9 cellular contexts compared by ENCODE assay signal in the genomic region with DNA sequence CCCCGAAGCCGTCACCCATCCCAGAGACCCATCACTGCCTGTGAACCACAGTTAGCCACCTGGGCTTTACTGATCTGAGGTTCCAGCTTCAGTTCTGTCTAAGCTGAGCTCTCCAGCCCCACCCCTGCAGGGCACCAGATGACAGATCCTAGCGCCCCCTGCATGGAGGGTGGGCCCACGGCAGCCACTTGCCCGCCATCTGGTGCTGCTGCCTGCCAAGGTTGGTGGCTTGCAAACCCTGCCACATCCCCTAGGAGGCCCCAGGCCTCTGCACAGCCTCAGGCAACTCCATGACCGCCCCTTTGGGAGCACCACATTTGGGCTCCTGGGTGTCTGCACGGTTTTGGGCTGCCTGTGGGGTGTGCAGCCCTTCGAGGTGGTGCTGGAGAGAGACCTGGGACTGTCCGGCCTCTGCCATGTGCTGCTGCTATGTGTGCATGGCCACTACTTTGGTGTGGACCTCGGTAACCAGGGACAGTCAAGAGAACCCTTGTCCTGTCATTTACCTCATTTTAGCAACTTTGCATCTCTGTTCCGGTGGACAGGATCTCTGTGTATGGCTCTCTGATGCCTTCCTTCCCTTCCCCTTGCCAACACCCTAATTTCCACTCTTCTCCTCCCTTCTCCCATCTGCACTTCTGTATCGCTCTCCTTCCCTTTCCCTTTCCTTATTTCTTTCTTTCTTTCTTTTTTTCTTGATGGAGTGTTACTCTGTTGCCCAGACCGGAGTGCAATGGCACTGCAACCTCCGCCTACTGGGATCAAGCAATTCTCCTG. TPM values are rescaled to one million over a fixed set of nuclear protein-coding genes. Genes with fewer than 3 reads are reported as not detected.
DNase-seq lines count a peak whose midpoint lies in the region; ATAC-seq and TF ChIP-seq lines count a peak whose summit lies in the region.
"Had no signal": no experiment of that assay in that cellular context is flagged by ENCODE, and none has a peak within 500 bp of the region (broad histone marks: within the 10 kb centered on the region; RNA-seq: fewer than 3 reads in every experiment).

No MANE protein-coding gene starts in this region.

- H3K4me1 ChIP-seq in GM23248 (ENCODE audit: insufficient read depth) (no peaks in the 10 kb centered on the region), smooth muscle cell (ENCODE audit: low read depth) (no peaks in the 10 kb centered on the region)
- H3K4me1 ChIP-seq: prostate gland had no signal

- H3K4me2 ChIP-seq in GM23248 (ENCODE audit: unreplicated experiment) (no peak overlapping the region), smooth muscle cell (no peak overlapping the region)

- ATAC-seq in GM21529 (IDR thresholded peaks at IDR 0.05; ENCODE audit: unreplicated experiment) (no peak), GM21825 (IDR thresholded peaks at IDR 0.05; ENCODE audit: unreplicated experiment) (no peak)

- H3K27me3 ChIP-seq in GM23248 (replicated peaks; ENCODE audit: insufficient read depth): no peaks in the 10 kb centered on the region
- peaks cover 6% of the 10 kb centered on the region for H3K27me3 ChIP-seq in smooth muscle cell (ENCODE audit: low read depth)

- H3K9me3 ChIP-seq in GM23248 (ENCODE audit: low read depth) (no peaks in the 10 kb centered on the region), smooth muscle cell (replicated peaks; ENCODE audit: low read depth) (no peaks in the 10 kb centered on the region)
- H3K9me3 ChIP-seq: prostate gland had no signal

- H2AFZ ChIP-seq in GM23248 (no peak overlapping the region), smooth muscle cell (ENCODE audit: low read depth) (no peak overlapping the region)

- H3F3A ChIP-seq in GM23248 (ENCODE audit: insufficient read depth) (no peaks in the 10 kb centered on the region), smooth muscle cell (ENCODE audit: low read depth) (no peaks in the 10 kb centered on the region)

- DNase-seq in COR-L47 (lab: John Stamatoyannopoulos, UW): peak; percentile 18
- peak; percentile 6 for DNase-seq in GM23248
- DNase-seq in SHP77 (lab: John Stamatoyannopoulos, UW): peak; percentile 47
- DNase-seq in germinal center (ENCODE audit: low spot score): peak; percentile 69
- no peak for DNase-seq in KG1 (lab: John Stamatoyannopoulos, UW)
- DNase-seq in smooth muscle cell (lab: John Stamatoyannopoulos, UW; ENCODE audit: unreplicated experiment): no peak

- in situ Hi-C loops in GM23248 (cut with MboI): no loop called here

- H3K36me3 ChIP-seq in GM23248 (ENCODE audit: low read depth): no peaks in the 10 kb centered on the region
- no peaks in the 10 kb centered on the region for H3K36me3 ChIP-seq in smooth muscle cell (ENCODE audit: low read depth)
- H3K36me3 ChIP-seq: prostate gland had no signal

- H3K79me2 ChIP-seq in GM23248 (ENCODE audit: insufficient read depth) (no peaks in the 10 kb centered on the region), smooth muscle cell (ENCODE audit: low read depth) (no peaks in the 10 kb centered on the region)

- H3K9ac ChIP-seq in GM23248 (no peak overlapping the region), smooth muscle cell (ENCODE audit: low read depth) (no peak overlapping the region)

- TF ChIP-seq CTCF in smooth muscle cell (IDR thresholded peaks at IDR 0.05; ENCODE audit: borderline replicate concordance, insufficient read depth, poor library complexity, severe bottlenecking): no peak

- no peaks in the 10 kb centered on the region for H4K20me1 ChIP-seq in GM23248 (ENCODE audit: insufficient read depth)
- no peaks in the 10 kb centered on the region for H4K20me1 ChIP-seq in smooth muscle cell (ENCODE audit: low read depth)

- WGBS in GM23248 (ENCODE audit: low coverage in 1 of 2, low lambda C conversion rate in 2 of 2, missing lambda C conversion rate in 2 of 2), 2 experiments: 30 to 39% methylated on average over 14 of the region's 14 CpGs
- 59% methylated on average over 14 of the region's 14 CpGs for WGBS in smooth muscle cell (ENCODE audit: low lambda C conversion rate)

- no peaks in the 10 kb centered on the region for H3K9me2 ChIP-seq in GM23248 (ENCODE audit: insufficient read depth)

- H3K4me3 ChIP-seq in GM23248 (no peak overlapping the region), smooth muscle cell (no peak overlapping the region)
- H3K4me3 ChIP-seq: prostate gland had no signal

- H3K27ac ChIP-seq in GM23248 (no peak overlapping the region), smooth muscle cell (ENCODE audit: low read depth) (no peak overlapping the region)
- H3K27ac ChIP-seq: prostate gland had no signal

RNA-seq across cellular contexts. Expression of gene SDHAF1, which starts 17.4 kb away (rescaled TPM):
- 38.3 and 49.7 TPM in 2 replicates for total RNA-seq in GM23248 (2014; rRNA removed; shearing (Covaris generic))
- polyA plus RNA-seq in GM23248 (2016; fragmentation: Nextera tagmentation; extraction: Ambion mirVana) (17.2 and 20.3 TPM in 2 replicates), smooth muscle cell (27.1 and 27.7 TPM in 2 replicates)
- total RNA-seq in smooth muscle cell: 24.0 TPM in 2 replicates

RNA-seq across cellular contexts. Expression of gene SYNE4, which starts 31.0 kb away (rescaled TPM):
- total RNA-seq in GM23248 (2014; rRNA removed; shearing (Covaris generic)): not detected in 2 replicates
- polyA plus RNA-seq in GM23248 (2016; fragmentation: Nextera tagmentation; extraction: Ambion mirVana): 0.11 and 0.31 TPM in 2 replicates
- total RNA-seq in smooth muscle cell: 1.1 and 1.9 TPM in 2 replicates
- 2.6 and 8.8 TPM in 2 replicates for polyA plus RNA-seq in smooth muscle cell

RNA-seq across cellular contexts. Expression of gene ALKBH6, which starts 36.4 kb away (rescaled TPM):
- 32.1 and 34.1 TPM in 2 replicates for total RNA-seq in GM23248 (2014; rRNA removed; shearing (Covaris generic))
- polyA plus RNA-seq in GM23248 (2016; fragmentation: Nextera tagmentation; extraction: Ambion mirVana) (25.6 and 29.2 TPM in 2 replicates), smooth muscle cell (36.1 and 37.4 TPM in 2 replicates)
- 26.2 and 35.4 TPM in 2 replicates for total RNA-seq in smooth muscle cell

RNA-seq across cellular contexts. Expression of gene LRFN3, which starts 41.5 kb away (rescaled TPM):
- total RNA-seq in GM23248 (2014; rRNA removed; shearing (Covaris generic)): 5.3 and 9.4 TPM in 2 replicates
- polyA plus RNA-seq in GM23248 (2016; fragmentation: Nextera tagmentation; extraction: Ambion mirVana) (7.1 and 7.5 TPM in 2 replicates), smooth muscle cell (15.3 and 15.5 TPM in 2 replicates)
- 6.0 and 6.2 TPM in 2 replicates for total RNA-seq in smooth muscle cell

RNA-seq across cellular contexts. Expression of gene CLIP3, which starts 55.0 kb away (rescaled TPM):
- 10.9 and 14.9 TPM in 2 replicates for total RNA-seq in GM23248 (2014; rRNA removed; shearing (Covaris generic))
- polyA plus RNA-seq in GM23248 (2016; fragmentation: Nextera tagmentation; extraction: Ambion mirVana) (48.2 and 49.0 TPM in 2 replicates), smooth muscle cell (35.2 and 36.7 TPM in 2 replicates)
- total RNA-seq in smooth muscle cell: 3.7 and 10.7 TPM in 2 replicates

Comparison
In these comparisons a context has a peak if more than half of its experiments do, and no peak if none do; other contexts are left out.
1. DNase-seq: peak in COR-L47 (single experiment), GM23248 (single experiment), SHP77 (2 of 2) and germinal center (single experiment); none in KG1 (single experiment) and smooth muscle cell (single experiment).